ENCODE assay signal across 19 cellular contexts in genomic region chr12:111322336-111323250, GRCh38. TPM values are rescaled to one million over a fixed set of nuclear protein-coding genes. Genes with fewer than 3 reads are reported as not detected.
DNase-seq lines count a peak whose midpoint lies in the region; ATAC-seq, FAIRE-seq and TF ChIP-seq lines count a peak whose summit lies in the region.
"Had no signal": no experiment of that assay in that cellular context is flagged by ENCODE, and none has a peak within 500 bp of the region (broad histone marks: within the 10 kb centered on the region; RNA-seq: fewer than 3 reads in every experiment).

No MANE protein-coding gene starts in this region.

- no peak overlapping the region for H3K27ac Mint-ChIP-seq in effector memory CD8-positive, alpha-beta T cell
- H3K27ac Mint-ChIP-seq: activated naive CD4-positive, alpha-beta T cell treated with anti-CD3 and anti-CD28 coated beads for 36 hours; B cell had no signal

- FAIRE-seq in A549 (lab: Jason Lieb, UNC), result no peak
- no peak for FAIRE-seq in kidney (lab: Jason Lieb, UNC)

- POLR2A ChIA-PET in A549 (lab: Yijun Ruan, JAX), result no interaction called here
- POLR2A ChIA-PET in HEK293 (lab: Yijun Ruan, JAX), result interaction anchor here (0.6 kb wide), 1 partner anchor 13 kb away, joined by 6 read pairs; no protein-coding TSS in a partner anchor

- CTCF ChIA-PET in A549 (lab: Yijun Ruan, JAX), result interaction anchor here (0.7 to 18.2 kb wide), 10 partner anchors 9 to 387 kb away, joined by 3 to 170 read pairs (median 3); no protein-coding TSS in a partner anchor
- CTCF ChIA-PET in HEK293 (lab: Yijun Ruan, JAX), result interaction anchor here (0.6 to 1.6 kb wide), 6 partner anchors 10 to 350 kb away, joined by 3 to 6 read pairs (median 4); no protein-coding TSS in a partner anchor

- H3K27me3 Mint-ChIP-seq in effector memory CD8-positive, alpha-beta T cell, result peaks cover 2 to 18% of the 10 kb centered on the region in 2 donors
- H3K27me3 Mint-ChIP-seq: B cell had no signal

- intact Hi-C loops in kidney (cut with DNase I), result no loop called here

- TF ChIP-seq EP300 in A549 (IDR thresholded peaks at IDR 0.05), result no peak

- H3K4me3 ChIP-seq in A549, result no peak overlapping the region
- H3K4me3 ChIP-seq in HEK293 (ENCODE audit: low read depth, low read length), result no peak overlapping the region
- no peak overlapping the region for H3K4me3 ChIP-seq in SJCRH30
- no peak overlapping the region for H3K4me3 ChIP-seq in kidney (ENCODE audit: low read length in 2 of 2)
- H3K4me3 ChIP-seq: psoas muscle had no signal

- H3K4me1 ChIP-seq in A549 (no peaks in the 10 kb centered on the region), HEK293 (ENCODE audit: control insufficient read depth, insufficient read depth, low read length) (no peaks in the 10 kb centered on the region), SJCRH30 (no peaks in the 10 kb centered on the region), kidney (ENCODE audit: control insufficient read depth in 1 of 2, insufficient read depth in 1 of 2, low read depth in 1 of 2, low read length in 2 of 2) (no peaks in the 10 kb centered on the region)
- H3K4me1 ChIP-seq: psoas muscle had no signal

- no peak overlapping the region for H3K9ac ChIP-seq in kidney (ENCODE audit: low read length in 2 of 2)

- H3K36me3 ChIP-seq in HEK293 (ENCODE audit: control insufficient read depth in 2 of 2, insufficient read depth in 1 of 2, low read length in 2 of 2) (no peaks in the 10 kb centered on the region; a peak in 1 of 3 replicates), SJCRH30 (no peaks in the 10 kb centered on the region), kidney (ENCODE audit: control insufficient read depth in 1 of 2, insufficient read depth in 2 of 2, low read length in 2 of 2) (no peaks in the 10 kb centered on the region)

- no peak for DNase-seq in A549 (ENCODE audit: low read depth in 1 of 2, low spot score in 1 of 2)
- peak; percentile 35 to 37 for DNase-seq in SJCRH30
- DNase-seq in kidney, result peak; percentile 75
- DNase-seq in NK-92 (lab: John Stamatoyannopoulos, UW; ENCODE audit: unreplicated experiment), result no peak
- DNase-seq in effector memory CD8-positive, alpha-beta T cell, result no peak
- DNase-seq: activated CD8-positive, alpha-beta memory T cell treated with anti-CD3 and anti-CD28 coated beads for 24 hours; activated naive CD4-positive, alpha-beta T cell treated with anti-CD3 and anti-CD28 coated beads for 36 hours; EL; erythroblast; NCI-H1930; stimulated activated CD4-positive, alpha-beta T cell treated with anti-CD3 and anti-CD28 coated beads, Interleukin-4, amount 100 ng/mL, for 4 hours; stimulated activated naive CD4-positive, alpha-beta T cell treated with Interleukin-2 at 50 U/mL for 16 hours; T1000 had no signal

- no peaks in the 10 kb centered on the region for H3K4me1 Mint-ChIP-seq in effector memory CD8-positive, alpha-beta T cell (ENCODE audit: low read depth in 2 of 2)
- H3K4me1 Mint-ChIP-seq: B cell had no signal

- peaks cover 3% of the 10 kb centered on the region for H3K36me3 Mint-ChIP-seq in effector memory CD8-positive, alpha-beta T cell (ENCODE audit: insufficient read depth)

- no peaks in the 10 kb centered on the region for H3K9me3 Mint-ChIP-seq in effector memory CD8-positive, alpha-beta T cell
- H3K9me3 Mint-ChIP-seq: activated naive CD4-positive, alpha-beta T cell treated with anti-CD3 and anti-CD28 coated beads for 36 hours had no signal

- no peak for TF ChIP-seq RAD21 in A549 (conservative IDR thresholded peaks at IDR 0.05 in 1 of 2, IDR thresholded peaks at IDR 0.05 in 1 of 2)

- no peaks in the 10 kb centered on the region for H3K9me3 ChIP-seq in A549
- no peaks in the 10 kb centered on the region for H3K9me3 ChIP-seq in HEK293 (ENCODE audit: control insufficient read depth, insufficient read depth, low read depth, low read length)
- no peaks in the 10 kb centered on the region for H3K9me3 ChIP-seq in SJCRH30 (replicated peaks)
- no peaks in the 10 kb centered on the region for H3K9me3 ChIP-seq in kidney (ENCODE audit: control insufficient read depth in 1 of 2, low read length in 2 of 2)
- H3K9me3 ChIP-seq: psoas muscle had no signal

- no peak for TF ChIP-seq POLR2A in A549 (IDR thresholded peaks at IDR 0.05; ENCODE audit: low read length)

- no peak overlapping the region for H3K4me3 Mint-ChIP-seq in effector memory CD8-positive, alpha-beta T cell
- H3K4me3 Mint-ChIP-seq: activated naive CD4-positive, alpha-beta T cell treated with anti-CD3 and anti-CD28 coated beads for 36 hours; B cell had no signal

- TF ChIP-seq CTCF in A549 (IDR thresholded peaks at IDR 0.05) (no peak), HEK293 (tag by site-specific recombination; IDR thresholded peaks at IDR 0.05) (no peak), kidney (IDR thresholded peaks at IDR 0.05; ENCODE audit: borderline replicate concordance, extremely low read depth, insufficient read depth) (no peak)

- H3K27ac ChIP-seq in A549 (no peak overlapping the region), HEK293 (ENCODE audit: extremely low read depth, low read depth, low read length) (no peak overlapping the region), SJCRH30 (no peak overlapping the region), kidney (ENCODE audit: low read depth in 2 of 2, low read length in 2 of 2) (no peak overlapping the region)
- H3K27ac ChIP-seq: psoas muscle had no signal

- H3K4me2 ChIP-seq in A549, result no peak overlapping the region

- WGBS in A549 (ENCODE audit: missing lambda C conversion rate), result 65% methylated on average over 23 of the region's 25 CpGs

- H3K27me3 ChIP-seq in SJCRH30, result no peaks in the 10 kb centered on the region

- ATAC-seq in A549 (peak; percentile 18 to 41; a peak in 5 of 6 replicates), GM18498 (IDR thresholded peaks at IDR 0.05; ENCODE audit: unreplicated experiment) (no peak), HG02623 (IDR thresholded peaks at IDR 0.05; ENCODE audit: unreplicated experiment) (no peak)
- ATAC-seq in effector memory CD8-positive, alpha-beta T cell (replicated peaks), result no peak
- ATAC-seq: HCT116 had no signal

TF ChIP-seq in A549, 52 proteins besides CTCF, POLR2A, EP300 and RAD21 (continues in another document):
- TF ChIP-seq CEBPB (IDR thresholded peaks at IDR 0.05), result no peak
- TF ChIP-seq HDAC2 (IDR thresholded peaks at IDR 0.05), result no peak
- no peak for TF ChIP-seq SREBF2 (IDR thresholded peaks at IDR 0.05)
- no peak for TF ChIP-seq HMGXB4 (CRISPR knock-in tag; IDR thresholded peaks at IDR 0.05; ENCODE audit: borderline replicate concordance)
- no peak for TF ChIP-seq MAZ (IDR thresholded peaks at IDR 0.05; ENCODE audit: borderline replicate concordance, low read depth, low read length)
- TF ChIP-seq NPAS2 (CRISPR knock-in tag; IDR thresholded peaks at IDR 0.05; ENCODE audit: borderline replicate concordance), result no peak
- no peak for TF ChIP-seq MAX (IDR thresholded peaks at IDR 0.05)
- no peak for TF ChIP-seq MAFK (IDR thresholded peaks at IDR 0.05; ENCODE audit: partially characterized antibody)

TF ChIP-seq in HEK293, 187 proteins besides CTCF, POLR2A, EP300 and RAD21:
- 0 out of 2 replicates have a peak, but pooled peaks have one; percentile 9 for TF ChIP-seq GLIS1 (tag by site-specific recombination; IDR thresholded peaks at IDR 0.05)
- TF ChIP-seq ZNF394 (tag by site-specific recombination; IDR thresholded peaks at IDR 0.05; ENCODE audit: borderline replicate concordance), result no peak

RNA-seq across cellular contexts. Expression of gene PHETA1, which starts 46.3 kb away (rescaled TPM):
- polyA plus RNA-seq in A549 (2011; rRNA removed) (2.9 and 3.0 TPM in 2 replicates), A549 (2017; fragmentation: RNase III; extraction: RNeasy Plus Mini Kit Qiagen cat#74134 plus additional on column Dnase treatment) (5.8 to 7.3 TPM (median 7.1 TPM) in 3 replicates), kidney (ENCODE audit: insufficient read depth, low read depth, low replicate concordance) (6.3 TPM)
- 5.1 and 7.4 TPM in 2 replicates for polyA plus RNA-seq in A549 (2012; cell fraction: cytosol; rRNA removed)
- polyA plus RNA-seq in A549 (2012; cell fraction: nucleus; rRNA removed), result 11.4 and 15.4 TPM in 2 replicates
- 1.6 and 2.4 TPM in 2 replicates for polyA minus RNA-seq in A549 (2011; rRNA and poly(A)+ RNA removed)
- total RNA-seq in SJCRH30 (2014; rRNA removed; shearing (Covaris generic)), result 4.0 and 4.2 TPM in 2 replicates
- total RNA-seq in kidney, result 19.0 TPM

Comparison
In these comparisons a context has a peak if more than half of its experiments do, and no peak if none do; other contexts are left out.
1. ATAC-seq: peak in A549 (2 of 2); none in GM18498 (single experiment), HG02623 (single experiment) and effector memory CD8-positive, alpha-beta T cell (single experiment).
2. DNase-seq: peak in SJCRH30 (2 of 2) and kidney (single experiment); none in A549 (0 of 2), NK-92 (single experiment) and effector memory CD8-positive, alpha-beta T cell (0 of 3).